In genomic region chr5:40383719-40384651, GRCh38 we compare ENCODE assay signal across 8 cellular contexts.
A peak's percentile ranks its signal among the peaks of the same experiment; 100 is the strongest.
DNase-seq lines count a peak whose midpoint lies in the region; ATAC-seq, FAIRE-seq and TF ChIP-seq lines count a peak whose summit lies in the region.

No MANE protein-coding gene starts in this region.

- no peaks in the 10 kb centered on the region for H3K27me3 Mint-ChIP-seq in activated T-cell treated with anti-CD3 and anti-CD28 coated beads, Interleukin-2, amount 50 U/mL, for 72 hours (ENCODE audit: low read depth)
- H3K27me3 Mint-ChIP-seq in mesothelial cell of epicardium (ENCODE audit: low read depth): no peaks in the 10 kb centered on the region

- peaks cover 8 to 20% of the 10 kb centered on the region in 2 donors for H3K36me3 Mint-ChIP-seq in activated T-cell treated with anti-CD3 and anti-CD28 coated beads, Interleukin-2, amount 50 U/mL, for 72 hours (ENCODE audit: insufficient read depth in 2 of 2)
- H3K36me3 Mint-ChIP-seq in mesothelial cell of epicardium: no peaks in the 10 kb centered on the region

- no peak for TF ChIP-seq CTCF in mesothelial cell of epicardium (IDR thresholded peaks at IDR 0.05; ENCODE audit: unreplicated experiment)

- H3K27ac Mint-ChIP-seq in activated T-cell treated with anti-CD3 and anti-CD28 coated beads, Interleukin-2, amount 50 U/mL, for 72 hours: peak overlapping the region; percentile 87
- H3K27ac Mint-ChIP-seq in mesothelial cell of epicardium: peak overlapping the region; percentile 75

- H3K4me3 Mint-ChIP-seq in activated T-cell treated with anti-CD3 and anti-CD28 coated beads, Interleukin-2, amount 50 U/mL, for 72 hours: peak overlapping the region; percentile 72 to 73
- H3K4me3 Mint-ChIP-seq in mesothelial cell of epicardium: no peak overlapping the region

- ATAC-seq in HG02973 (IDR thresholded peaks at IDR 0.05; ENCODE audit: unreplicated experiment): peak; percentile 45
- ATAC-seq in activated T-cell treated with anti-CD3 and anti-CD28 coated beads, Interleukin-2, amount 50 U/mL, for 72 hours (replicated peaks in 1 of 2): peak; percentile 82 to 86
- ATAC-seq in GM21737 (IDR thresholded peaks at IDR 0.05; ENCODE audit: unreplicated experiment): no peak
- ATAC-seq in GM21515 (IDR thresholded peaks at IDR 0.05; ENCODE audit: unreplicated experiment): no peak

- H3K9me3 Mint-ChIP-seq in activated T-cell treated with anti-CD3 and anti-CD28 coated beads, Interleukin-2, amount 50 U/mL, for 72 hours: peaks cover 5 to 7% of the 10 kb centered on the region in 2 donors
- peaks cover 13% of the 10 kb centered on the region for H3K9me3 Mint-ChIP-seq in mesothelial cell of epicardium

- peak; percentile 86 for FAIRE-seq in GM18507 (lab: Jason Lieb, UNC)

- no peak for DNase-seq in GM18507 (ENCODE audit: extremely low spot score, insufficient read length, low read depth)
- DNase-seq in activated T-cell treated with anti-CD3 and anti-CD28 coated beads, Interleukin-2, amount 50 U/mL, for 72 hours: peak; percentile 40 to 41
- no peak for DNase-seq in mesothelial cell of epicardium (ENCODE audit: low spot score in 2 of 2, unreplicated experiment in 2 of 2)
- no peak for DNase-seq in activated effector memory CD4-positive, alpha-beta T cell treated with Interleukin-2 at 50 U/mL for 16 hours
- DNase-seq in iPS-NIHi7 (ENCODE audit: extremely low spot score): no peak

- peaks cover 85% of the 10 kb centered on the region for H3K4me1 Mint-ChIP-seq in activated T-cell treated with anti-CD3 and anti-CD28 coated beads, Interleukin-2, amount 50 U/mL, for 72 hours (ENCODE audit: low read depth)
- peaks cover 17% of the 10 kb centered on the region for H3K4me1 Mint-ChIP-seq in mesothelial cell of epicardium

Comparison
In these comparisons a context has a peak if more than half of its experiments do, and no peak if none do; other contexts are left out.
1. DNase-seq: peak in activated T-cell treated with anti-CD3 and anti-CD28 coated beads, Interleukin-2, amount 50 U/mL, for 72 hours (2 of 2); none in GM18507 (single experiment), mesothelial cell of epicardium (0 of 2), activated effector memory CD4-positive, alpha-beta T cell treated with Interleukin-2 at 50 U/mL for 16 hours (single experiment) and iPS-NIHi7 (single experiment).
2. ATAC-seq: peak in HG02973 (single experiment) and activated T-cell treated with anti-CD3 and anti-CD28 coated beads, Interleukin-2, amount 50 U/mL, for 72 hours (2 of 2); none in GM21737 (single experiment) and GM21515 (single experiment).